In the genomic region with DNA sequence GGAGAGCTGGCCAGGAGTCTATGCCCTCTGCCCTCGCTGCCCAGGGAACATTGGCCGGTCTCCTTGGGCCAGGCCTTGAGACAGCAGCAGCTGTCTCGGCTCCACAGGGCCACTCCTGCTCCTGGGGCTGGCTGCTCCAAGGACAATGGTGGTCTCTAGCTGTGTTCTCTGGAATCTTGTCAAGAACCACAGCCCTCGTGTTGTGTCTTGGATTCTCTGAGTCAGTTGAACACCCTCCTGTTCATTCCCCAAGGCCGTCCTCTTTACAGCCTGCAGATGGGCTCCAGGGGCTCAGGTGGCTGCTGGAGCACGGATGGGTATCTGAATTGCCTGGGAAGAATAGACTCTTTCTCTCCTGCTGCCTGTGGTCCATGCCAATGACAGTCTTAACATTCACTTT, we compare ENCODE assay signal across 18 cellular contexts.
DNase-seq lines count a peak whose midpoint lies in the region; ATAC-seq and TF ChIP-seq lines count a peak whose summit lies in the region.
"Had no signal": no experiment of that assay in that cellular context is flagged by ENCODE, and none has a peak within 500 bp of the region (broad histone marks: within the 10 kb centered on the region; RNA-seq: fewer than 3 reads in every experiment).

No MANE protein-coding gene starts in this region.

- H3K27me3 Mint-ChIP-seq in endodermal cell (ENCODE audit: insufficient read depth), result peaks cover 2% of the 10 kb centered on the region
- H3K27me3 Mint-ChIP-seq in glutamatergic neuron (ENCODE audit: unreplicated experiment), result peaks cover 4% of the 10 kb centered on the region
- H3K27me3 Mint-ChIP-seq in osteocyte (ENCODE audit: unreplicated experiment), result no peaks in the 10 kb centered on the region

- H3K27me3 ChIP-seq in right cardiac atrium (ENCODE audit: control insufficient read depth, insufficient read depth) (no peaks in the 10 kb centered on the region), endodermal cell (ENCODE audit: control insufficient read depth, insufficient read depth, low read length, poor library complexity, severe bottlenecking) (no peaks in the 10 kb centered on the region)

- no peaks in the 10 kb centered on the region for H3K9me3 ChIP-seq in right cardiac atrium (ENCODE audit: control insufficient read depth, low read length)
- no peaks in the 10 kb centered on the region for H3K9me3 ChIP-seq in endodermal cell (ENCODE audit: control insufficient read depth, low read length)

- H3K4me3 Mint-ChIP-seq in endodermal cell (no peak overlapping the region), glutamatergic neuron (ENCODE audit: unreplicated experiment) (no peak overlapping the region), osteocyte (ENCODE audit: unreplicated experiment) (no peak overlapping the region)
- H3K4me3 Mint-ChIP-seq: CD4-positive, alpha-beta memory T cell had no signal

- no peaks in the 10 kb centered on the region for H3K36me3 Mint-ChIP-seq in endodermal cell (ENCODE audit: low read depth)
- H3K36me3 Mint-ChIP-seq in glutamatergic neuron (ENCODE audit: unreplicated experiment), result no peaks in the 10 kb centered on the region
- H3K36me3 Mint-ChIP-seq in osteocyte (ENCODE audit: unreplicated experiment), result no peaks in the 10 kb centered on the region
- H3K36me3 Mint-ChIP-seq: CD4-positive, alpha-beta memory T cell had no signal

- H3K4me1 Mint-ChIP-seq in endodermal cell, result peaks cover 14% of the 10 kb centered on the region
- peaks cover 2% of the 10 kb centered on the region for H3K4me1 Mint-ChIP-seq in glutamatergic neuron (ENCODE audit: low read depth, unreplicated experiment)
- no peaks in the 10 kb centered on the region for H3K4me1 Mint-ChIP-seq in osteocyte (ENCODE audit: unreplicated experiment)
- H3K4me1 Mint-ChIP-seq: CD4-positive, alpha-beta memory T cell had no signal

- intact Hi-C loops in Right ventricle myocardium inferior (cut with DNase I) (no loop called here), right cardiac atrium (cut with DNase I) (no loop called here)

- H3K27ac Mint-ChIP-seq in endodermal cell (no peak overlapping the region), glutamatergic neuron (ENCODE audit: unreplicated experiment) (peak overlapping the region; percentile 68), osteocyte (ENCODE audit: unreplicated experiment) (no peak overlapping the region)
- H3K27ac Mint-ChIP-seq: CD4-positive, alpha-beta memory T cell had no signal

- no peak overlapping the region for H3K27ac ChIP-seq in right cardiac atrium (ENCODE audit: low read length)
- H3K27ac ChIP-seq in endodermal cell (ENCODE audit: low read depth, low read length), result peak overlapping the region; percentile 63
- H3K27ac ChIP-seq: GM23248 had no signal

- H3K36me3 ChIP-seq in endodermal cell (ENCODE audit: control insufficient read depth, insufficient read depth, low read length), result no peaks in the 10 kb centered on the region

- peaks cover 2% of the 10 kb centered on the region for H3K9me3 Mint-ChIP-seq in endodermal cell
- peaks cover 6% of the 10 kb centered on the region for H3K9me3 Mint-ChIP-seq in glutamatergic neuron (ENCODE audit: unreplicated experiment)
- H3K9me3 Mint-ChIP-seq in osteocyte (ENCODE audit: unreplicated experiment), result peaks cover 43% of the 10 kb centered on the region

- H3K4me3 ChIP-seq in right cardiac atrium (ENCODE audit: low read length) (no peak overlapping the region), endodermal cell (ENCODE audit: low read length) (no peak overlapping the region)
- H3K4me3 ChIP-seq: GM23248 had no signal

- no peak overlapping the region for H3K9ac ChIP-seq in endodermal cell (ENCODE audit: extremely low read depth, low read length, poor library complexity, severe bottlenecking)
- H3K9ac ChIP-seq: GM23248 had no signal

- ATAC-seq in Right ventricle myocardium inferior (no peak), right cardiac atrium (no peak), GM21825 (IDR thresholded peaks at IDR 0.05; ENCODE audit: unreplicated experiment) (no peak)

- TF ChIP-seq CTCF in endodermal cell (conservative IDR thresholded peaks at IDR 0.05) (no peak), glutamatergic neuron (IDR thresholded peaks at IDR 0.05; ENCODE audit: partially characterized antibody, unreplicated experiment) (no peak), osteocyte (IDR thresholded peaks at IDR 0.05) (no peak), GM20000 (IDR thresholded peaks at IDR 0.05; ENCODE audit: extremely low read depth, missing control alignments) (no peak)

- H3K4me1 ChIP-seq in right cardiac atrium (ENCODE audit: control insufficient read depth, insufficient read depth, low read length) (no peaks in the 10 kb centered on the region), endodermal cell (ENCODE audit: control insufficient read depth, insufficient read depth, low read length) (no peaks in the 10 kb centered on the region)

- DNase-seq in Right ventricle myocardium inferior (ENCODE audit: missing footprints), result peak; percentile 49
- no peak for DNase-seq in right cardiac atrium
- DNase-seq in endodermal cell, result no peak
- no peak for DNase-seq in glutamatergic neuron
- DNase-seq in osteocyte (ENCODE audit: extremely low spot score, unreplicated experiment), result peak; percentile 62
- DNase-seq in NCI-H1417 (lab: John Stamatoyannopoulos, UW), result no peak
- DNase-seq in GM20000 (ENCODE audit: low spot score), result no peak
- DNase-seq: C1 segment of cervical spinal cord; Calu3; CD4-positive, alpha-beta memory T cell; COR-L47; DMS53; DMS79 treated with DMSO at 0.1 percent for 48 hours; GF-D8; GM23248; H7; HCEC 1CT had no signal

- 72% methylated on average over 6 of the region's 6 CpGs for WGBS in right cardiac atrium
- WGBS in endodermal cell (ENCODE audit: insufficient coverage in 1 of 2, insufficient read length in 1 of 2), 2 experiments, result 90 to 92% methylated on average over 5 to 6 of the region's 6 CpGs

Comparison
In these comparisons a context has a peak if more than half of its experiments do, and no peak if none do; other contexts are left out.
1. DNase-seq: peak in Right ventricle myocardium inferior (single experiment) and osteocyte (single experiment); none in right cardiac atrium (0 of 3), endodermal cell (single experiment), glutamatergic neuron (single experiment), NCI-H1417 (0 of 3) and GM20000 (single experiment).